In genomic region chr10:24683554-24683953, GRCh38 we compare ENCODE assay signal across 33 cellular contexts.
"Had no signal": no experiment of that assay in that cellular context is flagged by ENCODE, and none has a peak within 500 bp of the region (broad histone marks: within the 10 kb centered on the region; RNA-seq: fewer than 3 reads in every experiment).

No MANE protein-coding gene starts in this region.

- H3K9me3 ChIP-seq: adrenal gland, body of pancreas, breast epithelium had no signal

- ATAC-seq: activated CD8-positive, alpha-beta T cell treated with anti-CD3 and anti-CD28 coated beads for 36 hours; activated naive CD4-positive, alpha-beta T cell treated with anti-CD3 and anti-CD28 coated beads, Interleukin-2, amount 50 U/mL, for 72 hours; activated T-cell treated with anti-CD3 and anti-CD28 coated beads, Interleukin-2, amount 50 U/mL, for 4 hours; activated T-cell treated with anti-CD3 and anti-CD28 coated beads, Interleukin-2, amount 50 U/mL, for 72 hours; activated T-helper 17 cell treated with anti-CD3 and anti-CD28 coated beads, Interleukin-2, amount 50 U/mL, for 72 hours; body of pancreas had no signal

- DNase-seq: activated B cell treated with CpG ODN at 0.5 μM for 24 hours; activated CD4-positive, alpha-beta memory T cell treated with anti-CD3 and anti-CD28 coated beads for 36 hours; activated CD4-positive, alpha-beta T cell treated with anti-CD3 and anti-CD28 coated beads for 4 hours; activated CD4-positive, alpha-beta T cell treated with anti-CD3 and anti-CD28 coated beads, Interleukin-2, amount 10 ng/mL, durations not matched to agents 24 days and 14 days; activated CD4-positive, alpha-beta T cell treated with anti-CD3 and anti-CD28 coated beads, Interleukin-2, amount 50 U/mL, for 1 hour; activated CD4-positive, alpha-beta T cell treated with anti-CD3 and anti-CD28 coated beads, Interleukin-2, amount 50 U/mL, for 4 hours; activated CD4-positive, CD25-positive, alpha-beta regulatory T cell treated with anti-CD3 and anti-CD28 coated beads, Interleukin-2, amount 50 U/mL, for 72 hours; activated CD8-positive, alpha-beta memory T cell treated with anti-CD3 and anti-CD28 coated beads, Interleukin-2, amount 50 U/mL, for 4 hours; activated CD8-positive, alpha-beta T cell treated with anti-CD3 and anti-CD28 coated beads for 36 hours; activated effector memory CD4-positive, alpha-beta T cell treated with anti-CD3 and anti-CD28 coated beads, Interleukin-2, amount 50 U/mL, for 16 hours; activated gamma-delta T cell treated with Interleukin-2 at 50 U/mL for 16 hours; activated naive CD4-positive, alpha-beta T cell; activated naive CD4-positive, alpha-beta T cell treated with anti-CD3 and anti-CD28 coated beads for 36 hours; activated naive CD4-positive, alpha-beta T cell treated with anti-CD3 and anti-CD28 coated beads, Interleukin-2, amount 50 U/mL, for 16 hours; activated naive CD8-positive, alpha-beta T cell treated with anti-CD3 and anti-CD28 coated beads for 36 hours; activated T-cell treated with anti-CD3 and anti-CD28 coated beads for 4 hours; activated T-cell treated with anti-CD3 and anti-CD28 coated beads, Interleukin-2, amount 50 U/mL, for 1 hour; activated T-cell treated with anti-CD3 and anti-CD28 coated beads, Interleukin-2, amount 50 U/mL, for 4 hours; activated T-cell treated with anti-CD3 and anti-CD28 coated beads, Interleukin-2, amount 50 U/mL, for 72 hours; amniotic stem cell; aorta; body of pancreas; brain microvascular endothelial cell; central memory CD4-positive, alpha-beta T cell; T-helper 2 cell; T-helper 9 cell had no signal

- H3K27ac ChIP-seq: adrenal gland, body of pancreas, brain microvascular endothelial cell, breast epithelium, VCaP had no signal

- FAIRE-seq: astrocyte, TTC549 had no signal

- H3K4me3 ChIP-seq: adrenal gland, body of pancreas, breast epithelium had no signal

- H3K27me3 ChIP-seq: adrenal gland, body of pancreas, brain microvascular endothelial cell, breast epithelium had no signal

- H3K36me3 ChIP-seq: adrenal gland, brain microvascular endothelial cell, breast epithelium had no signal
